Comparison of ENCODE assay signal across 8 cellular contexts in genomic region chr1:157496121-157496526, GRCh38. TPM values are rescaled to one million over a fixed set of nuclear protein-coding genes. Genes with fewer than 3 reads are reported as not detected.
DNase-seq lines count a peak whose midpoint lies in the region; ATAC-seq and TF ChIP-seq lines count a peak whose summit lies in the region.

No MANE protein-coding gene starts in this region.

- DNase-seq in AML-193 (lab: John Stamatoyannopoulos, UW): peak; percentile 18 to 19
- DNase-seq in GM12864 (ENCODE audit: low read depth): no peak
- DNase-seq in NCI-H1694 (lab: John Stamatoyannopoulos, UW): peak; percentile 31
- DNase-seq in activated CD8-positive, alpha-beta T cell treated with anti-CD3 and anti-CD28 coated beads for 36 hours: peak; percentile 58
- DNase-seq in fibroblast of the aortic adventitia (ENCODE audit: low read depth): peak; percentile 57
- DNase-seq in occipital lobe (lab: John Stamatoyannopoulos, UW): peak; percentile 4
- DNase-seq in amniotic stem cell (lab: John Stamatoyannopoulos, UW): no peak

- ATAC-seq in activated CD8-positive, alpha-beta T cell treated with anti-CD3 and anti-CD28 coated beads for 36 hours: peak; percentile 76
- ATAC-seq in HG03565 (IDR thresholded peaks at IDR 0.05; ENCODE audit: unreplicated experiment): no peak

- H3K27me3 Mint-ChIP-seq in activated CD8-positive, alpha-beta T cell treated with anti-CD3 and anti-CD28 coated beads for 36 hours: peaks cover 19% of the 10 kb centered on the region

- POLR2A ChIA-PET in activated CD8-positive, alpha-beta T cell treated with anti-CD3 and anti-CD28 coated beads for 36 hours (lab: Charles Lee): no interaction called here

- no peaks in the 10 kb centered on the region for H3K9me3 Mint-ChIP-seq in activated CD8-positive, alpha-beta T cell treated with anti-CD3 and anti-CD28 coated beads for 36 hours

- H3K36me3 Mint-ChIP-seq in activated CD8-positive, alpha-beta T cell treated with anti-CD3 and anti-CD28 coated beads for 36 hours (ENCODE audit: low read depth): no peaks in the 10 kb centered on the region

- no peaks in the 10 kb centered on the region for H3K4me1 Mint-ChIP-seq in activated CD8-positive, alpha-beta T cell treated with anti-CD3 and anti-CD28 coated beads for 36 hours (ENCODE audit: low read depth)

- intact Hi-C loops in activated CD8-positive, alpha-beta T cell treated with anti-CD3 and anti-CD28 coated beads for 36 hours (cut with micrococcal nuclease): loop anchor here (5.0 kb wide), 1 partner anchor 304 kb away; no protein-coding TSS in a partner anchor

- TF ChIP-seq CTCF in GM12864 (IDR thresholded peaks at IDR 0.05; ENCODE audit: low read depth, low read length, missing control alignments) (peak; percentile 80), fibroblast of the aortic adventitia (IDR thresholded peaks at IDR 0.05; ENCODE audit: insufficient read depth, low read length) (peak; percentile 84)
- peak; percentile 93 for TF ChIP-seq CTCF in activated CD8-positive, alpha-beta T cell treated with anti-CD3 and anti-CD28 coated beads for 36 hours (IDR thresholded peaks at IDR 0.05)

- H3K4me3 ChIP-seq in GM12864 (ENCODE audit: low read depth, low read length): no peak overlapping the region
- H3K4me3 ChIP-seq in fibroblast of the aortic adventitia (ENCODE audit: low read depth, low read length): no peak overlapping the region

- no peak overlapping the region for H3K4me3 Mint-ChIP-seq in activated CD8-positive, alpha-beta T cell treated with anti-CD3 and anti-CD28 coated beads for 36 hours

- CTCF ChIA-PET in activated CD8-positive, alpha-beta T cell treated with anti-CD3 and anti-CD28 coated beads for 36 hours (lab: Charles Lee): interaction anchor here (0.9 to 3.3 kb wide), 13 partner anchors 10 to 544 kb away, joined by 3 to 29 read pairs (median 6); no protein-coding TSS in a partner anchor

- H3K27ac Mint-ChIP-seq in activated CD8-positive, alpha-beta T cell treated with anti-CD3 and anti-CD28 coated beads for 36 hours: no peak overlapping the region

RNA-seq across cellular contexts. Expression of gene FCRL5, which starts 56.2 kb away (rescaled TPM):
- under 1 TPM in 1 of 2 experiments, not detected in 1; 0.05 TPM for total RNA-seq in activated CD8-positive, alpha-beta T cell treated with anti-CD3 and anti-CD28 coated beads for 36 hours
- not detected in 2 replicates for total RNA-seq in fibroblast of the aortic adventitia (ENCODE audit: low replicate concordance)
- not detected for total RNA-seq in occipital lobe

Comparison
In these comparisons a context has a peak if more than half of its experiments do, and no peak if none do; other contexts are left out.
1. DNase-seq: peak in AML-193 (2 of 2), NCI-H1694 (single experiment), activated CD8-positive, alpha-beta T cell treated with anti-CD3 and anti-CD28 coated beads for 36 hours (single experiment), fibroblast of the aortic adventitia (single experiment) and occipital lobe (single experiment); none in GM12864 (single experiment) and amniotic stem cell (single experiment).
2. Peak in every context shown above with its lines, with median percentiles within 50 percentile points of each other: CTCF ChIP-seq.